ENCODE assay signal across 14 cellular contexts in genomic region chr14:76011959-76012802, GRCh38. TPM values are rescaled to one million over a fixed set of nuclear protein-coding genes. Genes with fewer than 3 reads are reported as not detected.
A peak's percentile ranks its signal among the peaks of the same experiment; 100 is the strongest.
DNase-seq lines count a peak whose midpoint lies in the region; ATAC-seq and TF ChIP-seq lines count a peak whose summit lies in the region.
"Had no signal": no experiment of that assay in that cellular context is flagged by ENCODE, and none has a peak within 500 bp of the region (broad histone marks: within the 10 kb centered on the region; RNA-seq: fewer than 3 reads in every experiment).

No MANE protein-coding gene starts in this region.

- DNase-seq in AG08396 (ENCODE audit: low spot score) (peak; percentile 70), choroid plexus epithelial cell (ENCODE audit: low read depth) (peak; percentile 84), iPS DF 6.9 (ENCODE audit: low read depth, low spot score) (peak; percentile 2), psoas muscle (no peak), DMS153 treated with DMSO at 0.1 percent for 48 hours (lab: John Stamatoyannopoulos, UW; ENCODE audit: unreplicated experiment) (no peak), NCI-H1417 treated with DMSO at 0.1 percent for 48 hours (lab: John Stamatoyannopoulos, UW) (no peak)
- no peak for DNase-seq in activated CD4-positive, alpha-beta T cell treated with anti-CD3 and anti-CD28 coated beads, Interleukin-2, amount 10 ng/mL, durations not matched to agents 7 days and 5 days
- DNase-seq: MM.1S, naive B cell had no signal

- intact Hi-C loops in psoas muscle (cut with DNase I) = no loop called here

- no peak overlapping the region for H3K27ac Mint-ChIP-seq in activated CD4-positive, alpha-beta T cell treated with anti-CD3 and anti-CD28 coated beads, Interleukin-2, amount 10 ng/mL, durations not matched to agents 7 days and 5 days

- H3K27me3 ChIP-seq in iPS DF 6.9 (ENCODE audit: control insufficient read depth, insufficient read depth, low read length) = no peaks in the 10 kb centered on the region
- H3K27me3 ChIP-seq in psoas muscle (ENCODE audit: insufficient read depth in 3 of 3, low read length in 2 of 3) = no peaks in the 10 kb centered on the region

- POLR2A ChIA-PET in activated CD4-positive, alpha-beta T cell treated with anti-CD3 and anti-CD28 coated beads, Interleukin-2, amount 10 ng/mL, durations not matched to agents 7 days and 5 days (lab: Charles Lee) = no interaction called here

- H3K27me3 Mint-ChIP-seq in activated CD4-positive, alpha-beta T cell treated with anti-CD3 and anti-CD28 coated beads, Interleukin-2, amount 10 ng/mL, durations not matched to agents 7 days and 5 days = no peaks in the 10 kb centered on the region
- H3K27me3 Mint-ChIP-seq: central memory CD8-positive, alpha-beta T cell; naive B cell had no signal

- no peaks in the 10 kb centered on the region for H3K9me3 ChIP-seq in iPS DF 6.9 (ENCODE audit: control insufficient read depth, insufficient read depth, low read length)
- H3K9me3 ChIP-seq in psoas muscle = no peaks in the 10 kb centered on the region
- H3K9me3 ChIP-seq: A549 had no signal

- CTCF ChIA-PET in activated CD4-positive, alpha-beta T cell treated with anti-CD3 and anti-CD28 coated beads, Interleukin-2, amount 10 ng/mL, durations not matched to agents 7 days and 5 days (lab: Charles Lee) = no interaction called here

- H3K27ac ChIP-seq in iPS DF 6.9 (ENCODE audit: low read length) = no peak overlapping the region
- H3K27ac ChIP-seq in psoas muscle = no peak overlapping the region
- H3K27ac ChIP-seq: A549 had no signal

- no peaks in the 10 kb centered on the region for H3K4me1 Mint-ChIP-seq in activated CD4-positive, alpha-beta T cell treated with anti-CD3 and anti-CD28 coated beads, Interleukin-2, amount 10 ng/mL, durations not matched to agents 7 days and 5 days
- H3K4me1 Mint-ChIP-seq: central memory CD8-positive, alpha-beta T cell had no signal

- TF ChIP-seq CTCF in choroid plexus epithelial cell (conservative IDR thresholded peaks at IDR 0.05; ENCODE audit: low read depth, low read length) (peak; percentile 36), psoas muscle (IDR thresholded peaks at IDR 0.05) (no peak)

- peaks cover 1% of the 10 kb centered on the region for H3K9me3 Mint-ChIP-seq in activated CD4-positive, alpha-beta T cell treated with anti-CD3 and anti-CD28 coated beads, Interleukin-2, amount 10 ng/mL, durations not matched to agents 7 days and 5 days
- H3K9me3 Mint-ChIP-seq: central memory CD8-positive, alpha-beta T cell had no signal

- H3K4me3 ChIP-seq in choroid plexus epithelial cell (ENCODE audit: low read depth, low read length) (no peak overlapping the region), iPS DF 6.9 (ENCODE audit: low read length) (no peak overlapping the region), psoas muscle (no peak overlapping the region)
- H3K4me3 ChIP-seq: A549, skin epidermis had no signal

- H3K4me3 Mint-ChIP-seq in activated CD4-positive, alpha-beta T cell treated with anti-CD3 and anti-CD28 coated beads, Interleukin-2, amount 10 ng/mL, durations not matched to agents 7 days and 5 days = no peak overlapping the region
- H3K4me3 Mint-ChIP-seq: central memory CD8-positive, alpha-beta T cell had no signal

- ATAC-seq in psoas muscle (peak in 3 of 4 donors; percentile 38 to 64 (median 58)), GM19395 (IDR thresholded peaks at IDR 0.05; ENCODE audit: unreplicated experiment) (no peak)
- ATAC-seq: A549, SK-N-SH treated with all-trans-retinoic acid at 6 μM for 48 hours had no signal

- H3K36me3 ChIP-seq in iPS DF 6.9 (ENCODE audit: control insufficient read depth, insufficient read depth, low read length) (no peaks in the 10 kb centered on the region), psoas muscle (ENCODE audit: insufficient read depth in 1 of 2, low read depth in 1 of 2) (peaks cover 2 to 29% of the 10 kb centered on the region in 2 donors)

- WGBS in iPS DF 6.9 (ENCODE audit: insufficient coverage, insufficient read length) = no CpG with 5 or more reads among the region's 9 CpGs
- 49 to 72% (median 58%) methylated on average over 9 of the region's 9 CpGs for WGBS in psoas muscle, 3 donors

- H3K4me1 ChIP-seq in iPS DF 6.9 (ENCODE audit: control insufficient read depth, insufficient read depth, low read length) (no peaks in the 10 kb centered on the region), psoas muscle (peaks cover 6% of the 10 kb centered on the region)
- H3K4me1 ChIP-seq: A549 had no signal

- no peaks in the 10 kb centered on the region for H3K36me3 Mint-ChIP-seq in activated CD4-positive, alpha-beta T cell treated with anti-CD3 and anti-CD28 coated beads, Interleukin-2, amount 10 ng/mL, durations not matched to agents 7 days and 5 days (ENCODE audit: low read depth)

RNA-seq across cellular contexts. Expression of gene IFT43, which starts 26.6 kb away (rescaled TPM):
- 10 to 100 TPM; 10.4 to 23.6 (median 17.1) TPM for total RNA-seq in psoas muscle
- 10 to 100 TPM; 14.2 to 18.5 (median 15.1) TPM for polyA plus RNA-seq in psoas muscle
- total RNA-seq in activated CD4-positive, alpha-beta T cell treated with anti-CD3 and anti-CD28 coated beads, Interleukin-2, amount 10 ng/mL, durations not matched to agents 7 days and 5 days = 1 to 10 TPM; 4.5 TPM

RNA-seq across cellular contexts. Expression of gene TGFB3, which starts 30.4 kb away (rescaled TPM):
- 100 to 1,000 TPM in 3 of 4 donors, 10 to 100 TPM in 1; 32.4 to 196 (median 174) TPM for total RNA-seq in psoas muscle
- polyA plus RNA-seq in psoas muscle = 10 to 100 TPM in 2 of 3 donors, 1 to 10 TPM in 1; 9.0 to 62.7 (median 28.3) TPM
- total RNA-seq in activated CD4-positive, alpha-beta T cell treated with anti-CD3 and anti-CD28 coated beads, Interleukin-2, amount 10 ng/mL, durations not matched to agents 7 days and 5 days = 1 to 10 TPM; 1.5 to 1.9 TPM

Comparison
In these comparisons a context has a peak if more than half of its experiments do, and no peak if none do; other contexts are left out.
1. DNase-seq: peak in AG08396 (single experiment), choroid plexus epithelial cell (single experiment) and iPS DF 6.9 (single experiment); none in psoas muscle (0 of 2), DMS153 treated with DMSO at 0.1 percent for 48 hours (single experiment), NCI-H1417 treated with DMSO at 0.1 percent for 48 hours (single experiment) and activated CD4-positive, alpha-beta T cell treated with anti-CD3 and anti-CD28 coated beads, Interleukin-2, amount 10 ng/mL, durations not matched to agents 7 days and 5 days (single experiment).
2. RNA of gene TGFB3, which starts 30.4 kb away (total RNA-seq): 32.4 to 196 TPM in psoas muscle; 1.5 to 1.9 TPM in activated CD4-positive, alpha-beta T cell treated with anti-CD3 and anti-CD28 coated beads, Interleukin-2, amount 10 ng/mL, durations not matched to agents 7 days and 5 days; every median in the first group is over 10 times any median in the second.